10 cellular contexts compared by ENCODE assay signal in the genomic region with DNA sequence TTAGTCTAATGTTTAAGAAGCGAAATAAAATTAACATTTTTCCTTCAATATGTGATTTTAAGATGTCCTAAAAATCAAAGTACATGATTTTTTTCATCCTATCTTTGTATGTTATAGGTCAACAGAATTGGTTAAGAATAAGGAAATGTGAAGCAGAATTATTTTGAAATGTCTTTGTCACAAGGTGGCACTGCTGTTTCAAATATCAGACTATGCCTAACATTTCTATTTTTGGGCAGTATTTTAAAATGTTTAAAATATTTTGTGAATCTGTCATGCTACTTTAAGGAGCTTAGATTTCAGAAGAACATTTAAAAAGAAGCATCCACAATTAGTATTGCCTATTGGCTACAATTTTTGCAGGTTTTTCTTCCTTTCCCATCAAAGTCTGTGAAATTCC. TPM values are rescaled to one million over a fixed set of nuclear protein-coding genes. Genes with fewer than 3 reads are reported as not detected.
DNase-seq lines count a peak whose midpoint lies in the region; ATAC-seq, FAIRE-seq and TF ChIP-seq lines count a peak whose summit lies in the region.
"Had no signal": no experiment of that assay in that cellular context is flagged by ENCODE, and none has a peak within 500 bp of the region (broad histone marks: within the 10 kb centered on the region; RNA-seq: fewer than 3 reads in every experiment).

No MANE protein-coding gene starts in this region.

- no peaks in the 10 kb centered on the region for H3K36me3 Mint-ChIP-seq in Calu3 (ENCODE audit: insufficient read depth, unreplicated experiment)
- no peaks in the 10 kb centered on the region for H3K36me3 Mint-ChIP-seq in activated CD4-positive, alpha-beta T cell treated with anti-CD3 and anti-CD28 coated beads for 36 hours (ENCODE audit: low read depth)

- no peaks in the 10 kb centered on the region for H3K27me3 Mint-ChIP-seq in Calu3 (ENCODE audit: unreplicated experiment)
- no peaks in the 10 kb centered on the region for H3K27me3 Mint-ChIP-seq in activated CD4-positive, alpha-beta T cell treated with anti-CD3 and anti-CD28 coated beads for 36 hours

- no peak overlapping the region for H3K27ac ChIP-seq in HEK293 (ENCODE audit: extremely low read depth, low read depth, low read length)
- no peak overlapping the region for H3K27ac ChIP-seq in PC-9

- no peak overlapping the region for H3K4me3 Mint-ChIP-seq in Calu3 (ENCODE audit: low read depth, unreplicated experiment)
- no peak overlapping the region for H3K4me3 Mint-ChIP-seq in activated CD4-positive, alpha-beta T cell treated with anti-CD3 and anti-CD28 coated beads for 36 hours

- no peak overlapping the region for H3K4me2 ChIP-seq in PC-9

- no peak for TF ChIP-seq CTCF in Calu3 (IDR thresholded peaks at IDR 0.05; ENCODE audit: unreplicated experiment)
- no peak for TF ChIP-seq CTCF in HEK293 (tag by site-specific recombination; IDR thresholded peaks at IDR 0.05)
- TF ChIP-seq CTCF in PC-9 (conservative IDR thresholded peaks at IDR 0.05), result peak; percentile 70

- peak; percentile 76 for FAIRE-seq in islet of Langerhans (lab: Jason Lieb, UNC)
- FAIRE-seq: keratinocyte had no signal

- no peaks in the 10 kb centered on the region for H3K9me2 ChIP-seq in PC-9 (ENCODE audit: insufficient read depth)

- no peak for ATAC-seq in activated CD4-positive, alpha-beta T cell treated with anti-CD3 and anti-CD28 coated beads for 36 hours
- ATAC-seq in HG03135 (IDR thresholded peaks at IDR 0.05; ENCODE audit: unreplicated experiment) (no peak), HG03469 (IDR thresholded peaks at IDR 0.05; ENCODE audit: unreplicated experiment) (no peak), GM21447 (IDR thresholded peaks at IDR 0.05; ENCODE audit: unreplicated experiment) (no peak)

- no peaks in the 10 kb centered on the region for H3K36me3 ChIP-seq in HEK293 (ENCODE audit: control insufficient read depth in 2 of 2, insufficient read depth in 1 of 2, low read length in 2 of 2)
- no peaks in the 10 kb centered on the region for H3K36me3 ChIP-seq in PC-9 (ENCODE audit: low read depth)

- no TSS peak for BruUV-seq in Calu3 (replicated peaks; lab: Mats Ljungman, UMichigan)
- no TSS peak for BruUV-seq in PC-9 (replicated peaks; lab: Mats Ljungman, UMichigan)

- DNase-seq in Calu3, result peak; percentile 1
- no peak for DNase-seq in PC-9
- no peak for DNase-seq in activated CD4-positive, alpha-beta T cell treated with anti-CD3 and anti-CD28 coated beads for 36 hours

- no peaks in the 10 kb centered on the region for H3K4me1 Mint-ChIP-seq in Calu3 (ENCODE audit: low read depth, unreplicated experiment)
- H3K4me1 Mint-ChIP-seq in activated CD4-positive, alpha-beta T cell treated with anti-CD3 and anti-CD28 coated beads for 36 hours, result no peaks in the 10 kb centered on the region

- H3K79me2 ChIP-seq in PC-9 (ENCODE audit: low read depth), result no peaks in the 10 kb centered on the region

- no peak overlapping the region for H2AFZ ChIP-seq in PC-9

- CTCF ChIA-PET in Calu3 (lab: Charles Lee) (no interaction called here), HEK293 (lab: Yijun Ruan, JAX) (interaction anchor here (0.6 kb wide), 1 partner anchor 1148 kb away, joined by 3 read pairs; no protein-coding TSS in a partner anchor), PC-9 (lab: Charles Lee) (no interaction called here)
- CTCF ChIA-PET in activated CD4-positive, alpha-beta T cell treated with anti-CD3 and anti-CD28 coated beads for 36 hours (lab: Charles Lee), result no interaction called here

- H3K27me3 ChIP-seq in PC-9 (ENCODE audit: insufficient read depth, low read depth), result no peaks in the 10 kb centered on the region

- intact Hi-C loops in Calu3 (cut with micrococcal nuclease; ENCODE audit: unreplicated experiment), result loop anchor here (5.0 kb wide), 2 partner anchors 154 to 344 kb away; no protein-coding TSS in a partner anchor
- intact Hi-C loops in PC-9 (cut with micrococcal nuclease; ENCODE audit: unreplicated experiment), result no loop called here
- intact Hi-C loops in activated CD4-positive, alpha-beta T cell treated with anti-CD3 and anti-CD28 coated beads for 36 hours (cut with DNase I, micrococcal nuclease), result no loop called here

- POLR2A ChIA-PET in HEK293 (lab: Yijun Ruan, JAX) (no interaction called here), PC-9 (lab: Charles Lee; ENCODE audit: unreplicated experiment) (no interaction called here)
- POLR2A ChIA-PET in activated CD4-positive, alpha-beta T cell treated with anti-CD3 and anti-CD28 coated beads for 36 hours (lab: Charles Lee), result no interaction called here

- no peak overlapping the region for H3K4me3 ChIP-seq in HEK293 (ENCODE audit: low read depth, low read length)
- H3K4me3 ChIP-seq in PC-9, result no peak overlapping the region

- H3K9me3 Mint-ChIP-seq in Calu3 (ENCODE audit: low read depth, unreplicated experiment), result no peaks in the 10 kb centered on the region
- H3K9me3 Mint-ChIP-seq in activated CD4-positive, alpha-beta T cell treated with anti-CD3 and anti-CD28 coated beads for 36 hours (ENCODE audit: low read depth), result peaks cover 2% of the 10 kb centered on the region

- H3F3A ChIP-seq in PC-9 (ENCODE audit: insufficient read depth, low read depth), result no peaks in the 10 kb centered on the region

- H3K4me1 ChIP-seq in HEK293 (ENCODE audit: control insufficient read depth, insufficient read depth, low read length), result no peaks in the 10 kb centered on the region
- H3K4me1 ChIP-seq in PC-9 (replicated peaks; ENCODE audit: insufficient read depth), result no peaks in the 10 kb centered on the region

- no peak overlapping the region for H3K27ac Mint-ChIP-seq in Calu3 (ENCODE audit: unreplicated experiment)
- H3K27ac Mint-ChIP-seq in activated CD4-positive, alpha-beta T cell treated with anti-CD3 and anti-CD28 coated beads for 36 hours, result no peak overlapping the region

- no peaks in the 10 kb centered on the region for H4K20me1 ChIP-seq in PC-9 (ENCODE audit: insufficient read depth)

- H3K9me3 ChIP-seq in HEK293 (ENCODE audit: control insufficient read depth, insufficient read depth, low read depth, low read length) (no peaks in the 10 kb centered on the region), PC-9 (ENCODE audit: insufficient read depth, low read depth) (no peaks in the 10 kb centered on the region)

TF ChIP-seq in HEK293, 187 proteins besides CTCF, POLR2A, EP300 and RAD21:
- TF ChIP-seq, protein P1, sequence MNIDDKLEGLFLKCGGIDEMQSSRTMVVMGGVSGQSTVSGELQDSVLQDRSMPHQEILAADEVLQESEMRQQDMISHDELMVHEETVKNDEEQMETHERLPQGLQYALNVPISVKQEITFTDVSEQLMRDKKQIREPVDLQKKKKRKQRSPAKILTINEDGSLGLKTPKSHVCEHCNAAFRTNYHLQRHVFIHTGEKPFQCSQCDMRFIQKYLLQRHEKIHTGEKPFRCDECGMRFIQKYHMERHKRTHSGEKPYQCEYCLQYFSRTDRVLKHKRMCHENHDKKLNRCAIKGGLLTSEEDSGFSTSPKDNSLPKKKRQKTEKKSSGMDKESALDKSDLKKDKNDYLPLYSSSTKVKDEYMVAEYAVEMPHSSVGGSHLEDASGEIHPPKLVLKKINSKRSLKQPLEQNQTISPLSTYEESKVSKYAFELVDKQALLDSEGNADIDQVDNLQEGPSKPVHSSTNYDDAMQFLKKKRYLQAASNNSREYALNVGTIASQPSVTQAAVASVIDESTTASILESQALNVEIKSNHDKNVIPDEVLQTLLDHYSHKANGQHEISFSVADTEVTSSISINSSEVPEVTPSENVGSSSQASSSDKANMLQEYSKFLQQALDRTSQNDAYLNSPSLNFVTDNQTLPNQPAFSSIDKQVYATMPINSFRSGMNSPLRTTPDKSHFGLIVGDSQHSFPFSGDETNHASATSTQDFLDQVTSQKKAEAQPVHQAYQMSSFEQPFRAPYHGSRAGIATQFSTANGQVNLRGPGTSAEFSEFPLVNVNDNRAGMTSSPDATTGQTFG (tag by site-specific recombination; IDR thresholded peaks at IDR 0.05; ENCODE audit: borderline replicate concordance), result no peak
- TF ChIP-seq, protein P2, sequence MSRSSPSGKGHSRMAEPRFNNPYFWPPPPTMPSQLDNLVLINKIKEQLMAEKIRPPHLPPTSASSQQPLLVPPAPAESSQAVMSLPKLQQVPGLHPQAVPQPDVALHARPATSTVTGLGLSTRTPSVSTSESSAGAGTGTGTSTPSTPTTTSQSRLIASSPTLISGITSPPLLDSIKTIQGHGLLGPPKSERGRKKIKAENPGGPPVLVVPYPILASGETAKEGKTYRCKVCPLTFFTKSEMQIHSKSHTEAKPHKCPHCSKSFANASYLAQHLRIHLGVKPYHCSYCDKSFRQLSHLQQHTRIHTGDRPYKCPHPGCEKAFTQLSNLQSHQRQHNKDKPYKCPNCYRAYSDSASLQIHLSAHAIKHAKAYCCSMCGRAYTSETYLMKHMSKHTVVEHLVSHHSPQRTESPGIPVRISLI (tag by site-specific recombination; IDR thresholded peaks at IDR 0.05), result no peak
- TF ChIP-seq ZNF48 (tag by site-specific recombination; IDR thresholded peaks at IDR 0.05), result no peak
- TF ChIP-seq, protein P3, sequence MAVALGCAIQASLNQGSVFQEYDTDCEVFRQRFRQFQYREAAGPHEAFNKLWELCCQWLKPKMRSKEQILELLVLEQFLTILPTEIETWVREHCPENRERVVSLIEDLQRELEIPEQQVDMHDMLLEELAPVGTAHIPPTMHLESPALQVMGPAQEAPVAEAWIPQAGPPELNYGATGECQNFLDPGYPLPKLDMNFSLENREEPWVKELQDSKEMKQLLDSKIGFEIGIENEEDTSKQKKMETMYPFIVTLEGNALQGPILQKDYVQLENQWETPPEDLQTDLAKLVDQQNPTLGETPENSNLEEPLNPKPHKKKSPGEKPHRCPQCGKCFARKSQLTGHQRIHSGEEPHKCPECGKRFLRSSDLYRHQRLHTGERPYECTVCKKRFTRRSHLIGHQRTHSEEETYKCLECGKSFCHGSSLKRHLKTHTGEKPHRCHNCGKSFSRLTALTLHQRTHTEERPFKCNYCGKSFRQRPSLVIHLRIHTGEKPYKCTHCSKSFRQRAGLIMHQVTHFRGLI (tag by site-specific recombination; IDR thresholded peaks at IDR 0.05), result no peak
- peak; percentile 43 for TF ChIP-seq ZNF654 (tag by site-specific recombination; IDR thresholded peaks at IDR 0.05; ENCODE audit: low read depth)

RNA-seq across cellular contexts. Expression of a gene that starts 38.7 kb away (rescaled TPM):
- total RNA-seq in Calu3 (2022), result not detected in 2 replicates
- total RNA-seq in PC-9 (2021), result not detected in 2 replicates
- total RNA-seq in activated CD4-positive, alpha-beta T cell treated with anti-CD3 and anti-CD28 coated beads for 36 hours, result not detected
- total RNA-seq: T-helper 1 cell treated with Interleukin-12 subunit alpha and Interleukin-12 subunit beta and Interleukin-4 antibody, amounts not matched to agents 30 ng/mL and 1 ng/mL, for 36 hours had no signal
